Comparison of ENCODE assay signal across 1 cellular context in the genomic region with DNA sequence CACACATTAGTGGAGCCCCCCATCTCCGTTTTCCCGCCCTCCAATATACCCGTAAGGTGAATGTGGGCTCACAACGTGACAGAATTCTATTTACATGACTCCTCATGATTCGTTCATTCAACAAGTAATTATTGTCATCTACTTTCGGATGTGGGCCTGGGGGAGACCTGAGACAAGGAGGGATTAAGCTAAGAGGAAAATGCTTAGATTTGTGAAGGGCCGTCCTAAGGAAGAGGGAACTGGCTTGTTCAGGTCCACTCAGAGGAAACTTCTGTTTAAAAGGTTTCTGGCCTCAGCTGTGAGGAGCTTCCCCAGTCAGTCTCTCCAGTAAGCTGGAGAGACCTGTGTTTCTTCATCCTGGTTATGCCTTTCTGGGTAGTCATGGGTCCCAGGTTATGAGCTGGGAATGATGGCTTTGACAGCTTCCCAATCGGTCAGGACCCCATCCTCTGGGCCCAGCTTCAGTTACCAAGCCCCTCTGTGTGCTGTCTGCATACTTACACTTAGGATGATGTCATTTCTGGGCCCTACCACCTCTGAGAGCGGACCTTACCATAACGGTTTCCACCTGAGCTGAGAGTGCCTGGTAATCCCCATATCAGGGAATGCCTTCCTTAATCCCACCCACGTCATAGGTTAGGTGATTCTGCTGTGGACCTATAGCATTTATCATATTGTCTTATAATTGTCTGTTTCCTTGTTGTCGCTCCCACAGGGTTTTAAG.
TF ChIP-seq lines count a peak whose summit lies in the region.

No MANE protein-coding gene starts in this region.

TF ChIP-seq in K562, 482 proteins besides CTCF, POLR2A, EP300 and RAD21 (continued from another document):
- TF ChIP-seq OTX1 (CRISPR knock-in tag; IDR thresholded peaks at IDR 0.05) (peak; percentile 60; the same call in 1 of the 2 replicates), HDAC8 (tag; IDR thresholded peaks at IDR 0.05) (no peak), FOXA3 (CRISPR knock-in tag; conservative IDR thresholded peaks at IDR 0.05 in 1 of 2, IDR thresholded peaks at IDR 0.05 in 1 of 2) (0 out of 4 replicates have a peak, but pooled peaks of 1 of the 2 experiments have one; percentile 10), ZNF584 (CRISPR knock-in tag; IDR thresholded peaks at IDR 0.05; ENCODE audit: low read depth) (no peak), ZSCAN32 (CRISPR knock-in tag; IDR thresholded peaks at IDR 0.05) (0 out of 2 replicates have a peak, but pooled peaks have one; percentile 32), ZNF324 (CRISPR knock-in tag; IDR thresholded peaks at IDR 0.05) (0 out of 2 replicates have a peak, but pooled peaks have one; percentile 49), ZNF696 (CRISPR knock-in tag; conservative IDR thresholded peaks at IDR 0.05) (no peak), SRF (CRISPR knock-in tag; IDR thresholded peaks at IDR 0.05) (0 out of 4 replicates have a peak, but pooled peaks have one; percentile 5 to 18), NFRKB (IDR thresholded peaks at IDR 0.05; ENCODE audit: low read depth) (0 out of 2 replicates have a peak, but pooled peaks have one; percentile 48), SP1 (CRISPR knock-in tag; IDR thresholded peaks at IDR 0.05) (0 out of 2 replicates have a peak, but pooled peaks have one; percentile 12), ZNF707 (CRISPR knock-in tag; conservative IDR thresholded peaks at IDR 0.05) (0 out of 2 replicates have a peak, but pooled peaks have one; percentile 39), FOXK1 (CRISPR knock-in tag; IDR thresholded peaks at IDR 0.05; ENCODE audit: borderline replicate concordance) (0 out of 2 replicates have a peak, but pooled peaks have one; percentile 41), SPI1 (IDR thresholded peaks at IDR 0.05; ENCODE audit: borderline replicate concordance, low read depth, low read length) (0 out of 2 replicates have a peak, but pooled peaks have one; percentile 0), RUNX1 (IDR thresholded peaks at IDR 0.05; ENCODE audit: low read depth) (no peak), ZFP30 (CRISPR knock-in tag; IDR thresholded peaks at IDR 0.05; ENCODE audit: borderline replicate concordance) (peak; percentile 47; the same call in 1 of the 2 replicates), NR2F6 (CRISPR knock-in tag; IDR thresholded peaks at IDR 0.05) (0 out of 2 replicates have a peak, but pooled peaks have one; percentile 37)
- TF ChIP-seq, protein P1, sequence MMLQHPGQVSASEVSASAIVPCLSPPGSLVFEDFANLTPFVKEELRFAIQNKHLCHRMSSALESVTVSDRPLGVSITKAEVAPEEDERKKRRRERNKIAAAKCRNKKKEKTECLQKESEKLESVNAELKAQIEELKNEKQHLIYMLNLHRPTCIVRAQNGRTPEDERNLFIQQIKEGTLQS (IDR thresholded peaks at IDR 0.05), result peak; percentile 80
- TF ChIP-seq, protein P1 (CRISPR knock-in tag; conservative IDR thresholded peaks at IDR 0.05), result no peak
- TF ChIP-seq, protein P2, sequence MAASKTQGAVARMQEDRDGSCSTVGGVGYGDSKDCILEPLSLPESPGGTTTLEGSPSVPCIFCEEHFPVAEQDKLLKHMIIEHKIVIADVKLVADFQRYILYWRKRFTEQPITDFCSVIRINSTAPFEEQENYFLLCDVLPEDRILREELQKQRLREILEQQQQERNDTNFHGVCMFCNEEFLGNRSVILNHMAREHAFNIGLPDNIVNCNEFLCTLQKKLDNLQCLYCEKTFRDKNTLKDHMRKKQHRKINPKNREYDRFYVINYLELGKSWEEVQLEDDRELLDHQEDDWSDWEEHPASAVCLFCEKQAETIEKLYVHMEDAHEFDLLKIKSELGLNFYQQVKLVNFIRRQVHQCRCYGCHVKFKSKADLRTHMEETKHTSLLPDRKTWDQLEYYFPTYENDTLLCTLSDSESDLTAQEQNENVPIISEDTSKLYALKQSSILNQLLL (CRISPR knock-in tag; IDR thresholded peaks at IDR 0.05; ENCODE audit: borderline replicate concordance), result 0 out of 2 replicates have a peak, but pooled peaks have one; percentile 32
- TF ChIP-seq, protein P3, sequence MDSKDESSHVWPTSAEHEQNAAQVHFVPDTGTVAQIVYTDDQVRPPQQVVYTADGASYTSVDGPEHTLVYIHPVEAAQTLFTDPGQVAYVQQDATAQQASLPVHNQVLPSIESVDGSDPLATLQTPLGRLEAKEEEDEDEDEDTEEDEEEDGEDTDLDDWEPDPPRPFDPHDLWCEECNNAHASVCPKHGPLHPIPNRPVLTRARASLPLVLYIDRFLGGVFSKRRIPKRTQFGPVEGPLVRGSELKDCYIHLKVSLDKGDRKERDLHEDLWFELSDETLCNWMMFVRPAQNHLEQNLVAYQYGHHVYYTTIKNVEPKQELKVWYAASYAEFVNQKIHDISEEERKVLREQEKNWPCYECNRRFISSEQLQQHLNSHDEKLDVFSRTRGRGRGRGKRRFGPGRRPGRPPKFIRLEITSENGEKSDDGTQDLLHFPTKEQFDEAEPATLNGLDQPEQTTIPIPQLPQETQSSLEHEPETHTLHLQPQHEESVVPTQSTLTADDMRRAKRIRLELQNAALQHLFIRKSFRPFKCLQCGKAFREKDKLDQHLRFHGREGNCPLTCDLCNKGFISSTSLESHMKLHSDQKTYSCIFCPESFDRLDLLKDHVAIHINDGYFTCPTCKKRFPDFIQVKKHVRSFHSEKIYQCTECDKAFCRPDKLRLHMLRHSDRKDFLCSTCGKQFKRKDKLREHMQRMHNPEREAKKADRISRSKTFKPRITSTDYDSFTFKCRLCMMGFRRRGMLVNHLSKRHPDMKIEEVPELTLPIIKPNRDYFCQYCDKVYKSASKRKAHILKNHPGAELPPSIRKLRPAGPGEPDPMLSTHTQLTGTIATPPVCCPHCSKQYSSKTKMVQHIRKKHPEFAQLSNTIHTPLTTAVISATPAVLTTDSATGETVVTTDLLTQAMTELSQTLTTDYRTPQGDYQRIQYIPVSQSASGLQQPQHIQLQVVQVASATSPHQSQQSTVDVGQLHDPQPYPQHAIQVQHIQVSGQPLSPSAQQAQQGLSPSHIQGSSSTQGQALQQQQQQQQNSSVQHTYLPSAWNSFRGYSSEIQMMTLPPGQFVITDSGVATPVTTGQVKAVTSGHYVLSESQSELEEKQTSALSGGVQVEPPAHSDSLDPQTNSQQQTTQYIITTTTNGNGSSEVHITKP (IDR thresholded peaks at IDR 0.05; ENCODE audit: partially characterized antibody), result peak; percentile 90
- TF ChIP-seq, protein P4, sequence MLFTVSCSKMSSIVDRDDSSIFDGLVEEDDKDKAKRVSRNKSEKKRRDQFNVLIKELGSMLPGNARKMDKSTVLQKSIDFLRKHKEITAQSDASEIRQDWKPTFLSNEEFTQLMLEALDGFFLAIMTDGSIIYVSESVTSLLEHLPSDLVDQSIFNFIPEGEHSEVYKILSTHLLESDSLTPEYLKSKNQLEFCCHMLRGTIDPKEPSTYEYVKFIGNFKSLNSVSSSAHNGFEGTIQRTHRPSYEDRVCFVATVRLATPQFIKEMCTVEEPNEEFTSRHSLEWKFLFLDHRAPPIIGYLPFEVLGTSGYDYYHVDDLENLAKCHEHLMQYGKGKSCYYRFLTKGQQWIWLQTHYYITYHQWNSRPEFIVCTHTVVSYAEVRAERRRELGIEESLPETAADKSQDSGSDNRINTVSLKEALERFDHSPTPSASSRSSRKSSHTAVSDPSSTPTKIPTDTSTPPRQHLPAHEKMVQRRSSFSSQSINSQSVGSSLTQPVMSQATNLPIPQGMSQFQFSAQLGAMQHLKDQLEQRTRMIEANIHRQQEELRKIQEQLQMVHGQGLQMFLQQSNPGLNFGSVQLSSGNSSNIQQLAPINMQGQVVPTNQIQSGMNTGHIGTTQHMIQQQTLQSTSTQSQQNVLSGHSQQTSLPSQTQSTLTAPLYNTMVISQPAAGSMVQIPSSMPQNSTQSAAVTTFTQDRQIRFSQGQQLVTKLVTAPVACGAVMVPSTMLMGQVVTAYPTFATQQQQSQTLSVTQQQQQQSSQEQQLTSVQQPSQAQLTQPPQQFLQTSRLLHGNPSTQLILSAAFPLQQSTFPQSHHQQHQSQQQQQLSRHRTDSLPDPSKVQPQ (CRISPR knock-in tag; IDR thresholded peaks at IDR 0.05; ENCODE audit: borderline replicate concordance), result no peak
TF ChIP-seq in K562: peak in this region for 27.
